12 cellular contexts compared by ENCODE assay signal in genomic region chr3:42557849-42558248, GRCh38. TPM values are rescaled to one million over a fixed set of nuclear protein-coding genes. Genes with fewer than 3 reads are reported as not detected.
DNase-seq lines count a peak whose midpoint lies in the region; ATAC-seq and TF ChIP-seq lines count a peak whose summit lies in the region.
"Had no signal": no experiment of that assay in that cellular context is flagged by ENCODE, and none has a peak within 500 bp of the region (broad histone marks: within the 10 kb centered on the region; RNA-seq: fewer than 3 reads in every experiment).

No MANE protein-coding gene starts in this region.

- ATAC-seq in WTC11: peak; percentile 67
- ATAC-seq in naive thymus-derived CD4-positive, alpha-beta T cell: peak; percentile 61

- H3K4me1 Mint-ChIP-seq in WTC11: no peaks in the 10 kb centered on the region
- peaks cover 19 to 44% (median 40%) of the 10 kb centered on the region in 7 donors for H3K4me1 Mint-ChIP-seq in naive thymus-derived CD4-positive, alpha-beta T cell
- H3K4me1 Mint-ChIP-seq in activated T-helper 1 cell treated with anti-CD3 and anti-CD28 coated beads, Interleukin-12 subunit alpha, Interleukin-12 subunit beta, Interleukin-2, Interleukin-4 antibody, amounts not matched to agents 30 ng/mL and 10 ng/mL and 1 ng/mL, durations not matched to agents 14 hours and 24 hours and 36 hours (ENCODE audit: low read depth): peaks cover 45% of the 10 kb centered on the region

- H3K9me3 Mint-ChIP-seq in WTC11: no peaks in the 10 kb centered on the region
- H3K9me3 Mint-ChIP-seq in naive thymus-derived CD4-positive, alpha-beta T cell: no peaks in the 10 kb centered on the region
- no peaks in the 10 kb centered on the region for H3K9me3 Mint-ChIP-seq in activated T-helper 1 cell treated with anti-CD3 and anti-CD28 coated beads, Interleukin-12 subunit alpha, Interleukin-12 subunit beta, Interleukin-2, Interleukin-4 antibody, amounts not matched to agents 30 ng/mL and 10 ng/mL and 1 ng/mL, durations not matched to agents 14 hours and 24 hours and 36 hours
- H3K9me3 Mint-ChIP-seq: dendritic cell treated with granulocyte-macrophage colony-stimulating factor and Interleukin-4, amounts not matched to agents 40 ng/mL and 50 ng/mL, for 4 days had no signal

- intact Hi-C loops in naive thymus-derived CD4-positive, alpha-beta T cell (cut with micrococcal nuclease): loop anchor here (1.0 to 5.0 kb wide), 9 partner anchors 22 to 1976 kb away; no protein-coding TSS in a partner anchor
- intact Hi-C loops in activated T-helper 1 cell treated with anti-CD3 and anti-CD28 coated beads, Interleukin-12 subunit alpha, Interleukin-12 subunit beta, Interleukin-2, Interleukin-4 antibody, amounts not matched to agents 30 ng/mL and 10 ng/mL and 1 ng/mL, durations not matched to agents 14 hours and 24 hours and 36 hours (cut with micrococcal nuclease): no loop called here

- no peak overlapping the region for H3K27ac ChIP-seq in naive thymus-derived CD4-positive, alpha-beta T cell (ENCODE audit: low read depth, low read length)
- H3K27ac ChIP-seq: SJSA1 had no signal

- POLR2A ChIA-PET in WTC11 (lab: Charles Lee) (no interaction called here), HEK293T (lab: Yijun Ruan, JAX) (no interaction called here)
- POLR2A ChIA-PET in naive thymus-derived CD4-positive, alpha-beta T cell (lab: Charles Lee): interaction anchor here (0.8 to 1.5 kb wide), 2 partner anchors 38 to 56 kb away, joined by 4 to 7 read pairs; partner anchors contain the start of gene VIPR1

- peaks cover 23 to 28% of the 10 kb centered on the region in 2 donors for H3K4me1 ChIP-seq in naive thymus-derived CD4-positive, alpha-beta T cell (ENCODE audit: control insufficient read depth in 2 of 2, insufficient read depth in 2 of 2, low read length in 2 of 2)
- H3K4me1 ChIP-seq: Caco-2, SJSA1 had no signal

- no peaks in the 10 kb centered on the region for H3K9me3 ChIP-seq in naive thymus-derived CD4-positive, alpha-beta T cell (ENCODE audit: control insufficient read depth in 2 of 3, low read length in 3 of 3)
- H3K9me3 ChIP-seq: Caco-2, SJSA1, spleen had no signal

- H3K27me3 Mint-ChIP-seq in WTC11 (ENCODE audit: low read depth): no peaks in the 10 kb centered on the region
- H3K27me3 Mint-ChIP-seq in naive thymus-derived CD4-positive, alpha-beta T cell: no peaks in the 10 kb centered on the region
- no peaks in the 10 kb centered on the region for H3K27me3 Mint-ChIP-seq in activated T-helper 1 cell treated with anti-CD3 and anti-CD28 coated beads, Interleukin-12 subunit alpha, Interleukin-12 subunit beta, Interleukin-2, Interleukin-4 antibody, amounts not matched to agents 30 ng/mL and 10 ng/mL and 1 ng/mL, durations not matched to agents 14 hours and 24 hours and 36 hours (ENCODE audit: insufficient read depth)
- H3K27me3 Mint-ChIP-seq: dendritic cell treated with granulocyte-macrophage colony-stimulating factor and Interleukin-4, amounts not matched to agents 40 ng/mL and 50 ng/mL, for 4 days had no signal

- no peaks in the 10 kb centered on the region for H3K27me3 ChIP-seq in naive thymus-derived CD4-positive, alpha-beta T cell (ENCODE audit: control insufficient read depth in 2 of 2, insufficient read depth in 2 of 2, low read length in 2 of 2)
- H3K27me3 ChIP-seq: SJSA1, spleen had no signal

- no peak overlapping the region for H3K4me3 Mint-ChIP-seq in WTC11
- peak overlapping the region in 3 of 10 donors; percentile 35 to 45 (median 43) for H3K4me3 Mint-ChIP-seq in naive thymus-derived CD4-positive, alpha-beta T cell
- no peak overlapping the region for H3K4me3 Mint-ChIP-seq in activated T-helper 1 cell treated with anti-CD3 and anti-CD28 coated beads, Interleukin-12 subunit alpha, Interleukin-12 subunit beta, Interleukin-2, Interleukin-4 antibody, amounts not matched to agents 30 ng/mL and 10 ng/mL and 1 ng/mL, durations not matched to agents 14 hours and 24 hours and 36 hours
- H3K4me3 Mint-ChIP-seq: dendritic cell treated with granulocyte-macrophage colony-stimulating factor and Interleukin-4, amounts not matched to agents 40 ng/mL and 50 ng/mL, for 4 days had no signal

- no peak overlapping the region for H3K4me3 ChIP-seq in LNCaP clone FGC (ENCODE audit: low read depth, low read length)
- H3K4me3 ChIP-seq in naive thymus-derived CD4-positive, alpha-beta T cell (ENCODE audit: low read length): no peak overlapping the region
- H3K4me3 ChIP-seq: SJSA1, spleen had no signal

- peaks cover 61% of the 10 kb centered on the region for H3K36me3 Mint-ChIP-seq in WTC11
- H3K36me3 Mint-ChIP-seq in naive thymus-derived CD4-positive, alpha-beta T cell: peaks cover 14 to 45% (median 27%) of the 10 kb centered on the region in 5 donors
- H3K36me3 Mint-ChIP-seq in activated T-helper 1 cell treated with anti-CD3 and anti-CD28 coated beads, Interleukin-12 subunit alpha, Interleukin-12 subunit beta, Interleukin-2, Interleukin-4 antibody, amounts not matched to agents 30 ng/mL and 10 ng/mL and 1 ng/mL, durations not matched to agents 14 hours and 24 hours and 36 hours (ENCODE audit: low read depth): peaks cover 33% of the 10 kb centered on the region

- DNase-seq in activated gamma-delta T cell treated with Interleukin-2 at 50 U/mL for 16 hours (peak; percentile 32), activated gamma-delta T cell (lab: John Stamatoyannopoulos, UW) (no peak), LNCaP clone FGC (ENCODE audit: low read depth) (no peak), WTC11 (ENCODE audit: low spot score) (no peak), HEK293T (ENCODE audit: extremely low spot score) (no peak), COLO668 (lab: John Stamatoyannopoulos, UW; ENCODE audit: unreplicated experiment) (no peak)
- peak in 7 of 9 donors; percentile 35 to 63 (median 46) for DNase-seq in naive thymus-derived CD4-positive, alpha-beta T cell
- DNase-seq in activated T-helper 1 cell treated with anti-CD3 and anti-CD28 coated beads, Interleukin-12 subunit alpha, Interleukin-12 subunit beta, Interleukin-2, Interleukin-4 antibody, amounts not matched to agents 30 ng/mL and 10 ng/mL and 1 ng/mL, durations not matched to agents 14 hours and 24 hours and 36 hours (ENCODE audit: low spot score): no peak
- DNase-seq: spleen had no signal

- no peak overlapping the region for H3K27ac Mint-ChIP-seq in WTC11
- peak overlapping the region in 8 of 9 donors; percentile 33 to 99 (median 86) for H3K27ac Mint-ChIP-seq in naive thymus-derived CD4-positive, alpha-beta T cell
- no peak overlapping the region for H3K27ac Mint-ChIP-seq in activated T-helper 1 cell treated with anti-CD3 and anti-CD28 coated beads, Interleukin-12 subunit alpha, Interleukin-12 subunit beta, Interleukin-2, Interleukin-4 antibody, amounts not matched to agents 30 ng/mL and 10 ng/mL and 1 ng/mL, durations not matched to agents 14 hours and 24 hours and 36 hours
- H3K27ac Mint-ChIP-seq: dendritic cell treated with granulocyte-macrophage colony-stimulating factor and Interleukin-4, amounts not matched to agents 40 ng/mL and 50 ng/mL, for 4 days had no signal

- H3K36me3 ChIP-seq in naive thymus-derived CD4-positive, alpha-beta T cell (ENCODE audit: control insufficient read depth in 2 of 3, insufficient read depth in 3 of 3, low read length in 3 of 3): peaks cover 0 to 37% (median 5%) of the 10 kb centered on the region in 3 experiments

- CTCF ChIA-PET in WTC11 (lab: Charles Lee): interaction anchor here (1.4 to 1.5 kb wide), 2 partner anchors 10 to 328 kb away, joined by 3 to 4 read pairs; no protein-coding TSS in a partner anchor
- CTCF ChIA-PET in naive thymus-derived CD4-positive, alpha-beta T cell (lab: Charles Lee): interaction anchor here (0.7 to 4.8 kb wide), 8 partner anchors 9 to 1064 kb away, joined by 3 to 24 read pairs (median 4); partner anchors contain the start of genes ANO10 and VIPR1
- CTCF ChIA-PET in HEK293T (lab: Yijun Ruan, JAX): interaction anchor here (0.6 kb wide), 1 partner anchor 31 kb away, joined by 3 read pairs; no protein-coding TSS in a partner anchor

- TF ChIP-seq CTCF in LNCaP clone FGC (IDR thresholded peaks at IDR 0.05; ENCODE audit: control insufficient read depth, extremely low read depth, insufficient read depth) (peak; percentile 54), WTC11 (IDR thresholded peaks at IDR 0.05) (no peak)

TF ChIP-seq in WTC11, 78 proteins besides CTCF, POLR2A, EP300 and RAD21 (continues in another document):
- TF ChIP-seq ZNF219 (CRISPR knock-in tag; IDR thresholded peaks at IDR 0.05; ENCODE audit: borderline replicate concordance): no peak
- no peak for TF ChIP-seq SP1 (CRISPR knock-in tag; conservative IDR thresholded peaks at IDR 0.05)

TF ChIP-seq in HEK293T, 16 proteins besides CTCF, POLR2A, EP300 and RAD21 (continues in another document):
- TF ChIP-seq ZNF384 (IDR thresholded peaks at IDR 0.05) (no peak), LEF1 (IDR thresholded peaks at IDR 0.05; ENCODE audit: borderline replicate concordance) (no peak), SUZ12 (IDR thresholded peaks at IDR 0.05) (no peak)

RNA-seq across cellular contexts. Expression of gene SEC22C, which starts 23.9 kb away (rescaled TPM):
- total RNA-seq in WTC11 (2021): 35.2 to 37.0 TPM (median 37.0 TPM) in 3 replicates
- total RNA-seq in naive thymus-derived CD4-positive, alpha-beta T cell: 10 to 100 TPM; 39.7 to 54.8 (median 51.3) TPM
- polyA plus RNA-seq in naive thymus-derived CD4-positive, alpha-beta T cell: 10 to 100 TPM; 38.0 to 50.4 TPM
- 37.5 and 38.3 TPM in 2 replicates for total RNA-seq in activated T-helper 1 cell treated with anti-CD3 and anti-CD28 coated beads, Interleukin-12 subunit alpha, Interleukin-12 subunit beta, Interleukin-2, Interleukin-4 antibody, amounts not matched to agents 30 ng/mL and 10 ng/mL and 1 ng/mL, durations not matched to agents 14 hours and 24 hours and 36 hours

RNA-seq across cellular contexts. Expression of gene SS18L2, which starts 32.8 kb away (rescaled TPM):
- total RNA-seq in WTC11 (2021): 52.9 to 65.0 TPM (median 62.6 TPM) in 3 replicates
- 10 to 100 TPM; 31.3 to 60.9 (median 38.9) TPM for total RNA-seq in naive thymus-derived CD4-positive, alpha-beta T cell
- 100 to 1,000 TPM in 1 of 2 donors, 10 to 100 TPM in 1; 75.6 to 117 TPM for polyA plus RNA-seq in naive thymus-derived CD4-positive, alpha-beta T cell
- total RNA-seq in activated T-helper 1 cell treated with anti-CD3 and anti-CD28 coated beads, Interleukin-12 subunit alpha, Interleukin-12 subunit beta, Interleukin-2, Interleukin-4 antibody, amounts not matched to agents 30 ng/mL and 10 ng/mL and 1 ng/mL, durations not matched to agents 14 hours and 24 hours and 36 hours: 66.3 and 67.5 TPM in 2 replicates

RNA-seq across cellular contexts. Expression of gene NKTR, which starts 42.6 kb away (rescaled TPM):
- 76.4 to 89.3 TPM (median 82.3 TPM) in 3 replicates for total RNA-seq in WTC11 (2021)
- 100 to 1,000 TPM; 110 to 275 (median 238) TPM for total RNA-seq in naive thymus-derived CD4-positive, alpha-beta T cell
- 10 to 100 TPM; 10.9 to 12.0 TPM for polyA plus RNA-seq in naive thymus-derived CD4-positive, alpha-beta T cell
- total RNA-seq in activated T-helper 1 cell treated with anti-CD3 and anti-CD28 coated beads, Interleukin-12 subunit alpha, Interleukin-12 subunit beta, Interleukin-2, Interleukin-4 antibody, amounts not matched to agents 30 ng/mL and 10 ng/mL and 1 ng/mL, durations not matched to agents 14 hours and 24 hours and 36 hours: 76.9 and 79.7 TPM in 2 replicates

RNA-seq across cellular contexts. Expression of gene VIPR1, which starts 55.4 kb away (rescaled TPM):
- 7.1 to 9.4 TPM (median 7.2 TPM) in 3 replicates for total RNA-seq in WTC11 (2021)
- 100 to 1,000 TPM in 2 of 5 experiments, 10 to 100 TPM in 2, 1 to 10 TPM in 1; 8.0 to 133 (median 70.5) TPM for total RNA-seq in naive thymus-derived CD4-positive, alpha-beta T cell
- 10 to 100 TPM; 30.5 to 44.8 TPM for polyA plus RNA-seq in naive thymus-derived CD4-positive, alpha-beta T cell
- 0.69 and 0.88 TPM in 2 replicates for total RNA-seq in activated T-helper 1 cell treated with anti-CD3 and anti-CD28 coated beads, Interleukin-12 subunit alpha, Interleukin-12 subunit beta, Interleukin-2, Interleukin-4 antibody, amounts not matched to agents 30 ng/mL and 10 ng/mL and 1 ng/mL, durations not matched to agents 14 hours and 24 hours and 36 hours
- total RNA-seq: SJSA1 had no signal

Comparison
In these comparisons a context has a peak if more than half of its experiments do, and no peak if none do; other contexts are left out.
1. DNase-seq: peak in activated gamma-delta T cell treated with Interleukin-2 at 50 U/mL for 16 hours (single experiment) and naive thymus-derived CD4-positive, alpha-beta T cell (7 of 9); none in activated gamma-delta T cell (single experiment), LNCaP clone FGC (single experiment), WTC11 (single experiment), HEK293T (single experiment), activated T-helper 1 cell treated with anti-CD3 and anti-CD28 coated beads, Interleukin-12 subunit alpha, Interleukin-12 subunit beta, Interleukin-2, Interleukin-4 antibody, amounts not matched to agents 30 ng/mL and 10 ng/mL and 1 ng/mL, durations not matched to agents 14 hours and 24 hours and 36 hours (single experiment) and COLO668 (single experiment).
2. H3K27ac Mint-ChIP-seq: peak in naive thymus-derived CD4-positive, alpha-beta T cell (8 of 9); none in WTC11 (single experiment) and activated T-helper 1 cell treated with anti-CD3 and anti-CD28 coated beads, Interleukin-12 subunit alpha, Interleukin-12 subunit beta, Interleukin-2, Interleukin-4 antibody, amounts not matched to agents 30 ng/mL and 10 ng/mL and 1 ng/mL, durations not matched to agents 14 hours and 24 hours and 36 hours (single experiment).